Comparison of ENCODE assay signal across 8 cellular contexts in the genomic region with DNA sequence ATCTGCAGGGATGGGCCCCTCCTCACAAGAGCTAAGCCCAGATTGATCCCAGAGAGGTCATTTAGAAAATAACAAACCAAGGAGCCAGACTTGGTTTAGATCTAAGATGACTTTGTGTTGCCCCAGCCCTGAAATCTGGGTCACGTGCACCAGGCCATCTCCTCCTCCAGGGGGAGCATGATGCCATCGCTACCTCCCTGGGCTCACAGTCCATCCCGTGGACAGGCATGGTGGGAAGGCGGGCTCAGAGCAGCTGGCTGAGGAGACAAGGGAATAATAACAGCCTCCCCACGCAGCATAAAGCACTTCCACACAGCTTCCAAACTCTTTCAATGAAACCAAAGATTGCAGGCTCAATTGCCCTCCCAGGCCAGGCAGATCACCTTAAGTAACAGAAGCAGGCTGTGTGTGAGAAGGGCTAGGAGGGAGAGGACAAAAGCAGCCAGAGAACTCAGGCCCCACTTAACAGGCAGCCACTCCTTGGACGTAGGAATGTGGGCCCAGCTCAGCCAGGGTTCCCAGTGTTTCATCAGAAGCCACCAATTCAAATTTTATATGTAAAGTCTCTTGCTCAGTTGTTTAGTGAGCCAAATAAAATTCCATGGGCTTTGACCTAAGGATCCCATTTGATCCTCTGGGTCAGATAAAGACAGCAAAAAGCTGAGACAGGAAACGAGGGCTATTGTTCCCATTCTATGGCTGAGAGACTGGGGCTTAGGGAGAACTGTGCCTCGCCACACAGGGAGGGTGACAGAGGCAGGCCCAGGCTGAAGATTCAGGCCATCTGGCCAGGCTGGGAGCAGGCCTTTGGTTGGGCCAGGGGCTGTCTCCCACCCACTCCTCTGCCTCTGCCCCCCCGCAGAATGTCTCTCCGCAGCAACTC.
DNase-seq lines count a peak whose midpoint lies in the region; ATAC-seq and TF ChIP-seq lines count a peak whose summit lies in the region.

No MANE protein-coding gene starts in this region.

- no peaks in the 10 kb centered on the region for H3K27me3 ChIP-seq in brain microvascular endothelial cell (replicated peaks)
- no peaks in the 10 kb centered on the region for H3K27me3 ChIP-seq in kidney epithelial cell (ENCODE audit: control insufficient read depth, insufficient read depth, low read length)
- no peaks in the 10 kb centered on the region for H3K27me3 ChIP-seq in tibial nerve

- no peak for TF ChIP-seq POLR2A in tibial nerve (IDR thresholded peaks at IDR 0.05)

- H3K27ac ChIP-seq in brain microvascular endothelial cell: no peak overlapping the region
- H3K27ac ChIP-seq in tibial nerve: peak overlapping the region in 2 of 4 donors; percentile 50 to 55

- H3K4me1 ChIP-seq in tibial nerve: peaks cover 0 to 27% (median 5%) of the 10 kb centered on the region in 4 donors

- H3K36me3 Mint-ChIP-seq in natural killer cell: no peaks in the 10 kb centered on the region
- no peaks in the 10 kb centered on the region for H3K36me3 Mint-ChIP-seq in natural killer cell treated with Interleukin-12 subunit alpha and Interleukin-12 subunit beta and Interleukin-15 and Interleukin-18, amount 100 ng/mL, for 72 hours

- H3K4me1 Mint-ChIP-seq in natural killer cell: peaks cover 0 to 10% of the 10 kb centered on the region in 2 donors
- H3K4me1 Mint-ChIP-seq in natural killer cell treated with Interleukin-12 subunit alpha and Interleukin-12 subunit beta and Interleukin-15 and Interleukin-18, amount 100 ng/mL, for 72 hours (ENCODE audit: low read depth in 2 of 2): no peaks in the 10 kb centered on the region

- no peaks in the 10 kb centered on the region for H3K9me3 Mint-ChIP-seq in natural killer cell
- H3K9me3 Mint-ChIP-seq in natural killer cell treated with Interleukin-12 subunit alpha and Interleukin-12 subunit beta and Interleukin-15 and Interleukin-18, amount 100 ng/mL, for 72 hours: no peaks in the 10 kb centered on the region

- TF ChIP-seq CTCF in natural killer cell (IDR thresholded peaks at IDR 0.05) (peak; percentile 37), brain microvascular endothelial cell (IDR thresholded peaks at IDR 0.05; ENCODE audit: low read depth, low read length, missing control alignments) (peak; percentile 81), kidney epithelial cell (IDR thresholded peaks at IDR 0.05; ENCODE audit: insufficient read depth, low read length, poor library complexity, severe bottlenecking) (peak; percentile 74), tibial nerve (IDR thresholded peaks at IDR 0.05) (peak in 4 of 5 experiments; percentile 20 to 49 (median 38))

- WGBS in tibial nerve, 2 donors: 40 to 51% methylated on average over 10 of the region's 10 CpGs

- H3K4me3 Mint-ChIP-seq in natural killer cell: no peak overlapping the region
- no peak overlapping the region for H3K4me3 Mint-ChIP-seq in natural killer cell treated with Interleukin-12 subunit alpha and Interleukin-12 subunit beta and Interleukin-15 and Interleukin-18, amount 100 ng/mL, for 72 hours

- DNase-seq in natural killer cell: no peak
- DNase-seq in natural killer cell treated with Interleukin-12 subunit alpha and Interleukin-12 subunit beta and Interleukin-15 and Interleukin-18, amount 100 ng/mL, for 72 hours (ENCODE audit: low spot score): no peak
- DNase-seq in NAMALWA (ENCODE audit: low spot score): peak; percentile 58
- DNase-seq in brain microvascular endothelial cell: peak; percentile 43
- DNase-seq in kidney epithelial cell (ENCODE audit: low read depth): no peak
- peak in 1 of 2 donors; percentile 39 for DNase-seq in tibial nerve (ENCODE audit: low spot score in 2 of 2)

- H3K9me3 ChIP-seq in tibial nerve: no peaks in the 10 kb centered on the region

- TF ChIP-seq EP300 in tibial nerve (IDR thresholded peaks at IDR 0.05): no peak

- H3K27me3 Mint-ChIP-seq in natural killer cell (ENCODE audit: low read depth in 2 of 2): no peaks in the 10 kb centered on the region
- H3K27me3 Mint-ChIP-seq in natural killer cell treated with Interleukin-12 subunit alpha and Interleukin-12 subunit beta and Interleukin-15 and Interleukin-18, amount 100 ng/mL, for 72 hours: no peaks in the 10 kb centered on the region

- ATAC-seq in natural killer cell: peak in 1 of 3 donors; percentile 56
- no peak for ATAC-seq in natural killer cell treated with Interleukin-12 subunit alpha and Interleukin-12 subunit beta and Interleukin-15 and Interleukin-18, amount 100 ng/mL, for 72 hours
- ATAC-seq in HG02642 (IDR thresholded peaks at IDR 0.05; ENCODE audit: poor library complexity, unreplicated experiment): no peak
- no peak for ATAC-seq in HG02571 (IDR thresholded peaks at IDR 0.05; ENCODE audit: unreplicated experiment)

- peaks cover 3% of the 10 kb centered on the region for H3K36me3 ChIP-seq in brain microvascular endothelial cell (replicated peaks)
- H3K36me3 ChIP-seq in kidney epithelial cell (ENCODE audit: control insufficient read depth, insufficient read depth, low read length): no peaks in the 10 kb centered on the region
- H3K36me3 ChIP-seq in tibial nerve: no peaks in the 10 kb centered on the region

- H3K4me3 ChIP-seq in brain microvascular endothelial cell (ENCODE audit: low read depth, low read length): no peak overlapping the region
- H3K4me3 ChIP-seq in kidney epithelial cell (ENCODE audit: low read depth, low read length): no peak overlapping the region
- no peak overlapping the region for H3K4me3 ChIP-seq in tibial nerve

- H3K27ac Mint-ChIP-seq in natural killer cell: no peak overlapping the region
- H3K27ac Mint-ChIP-seq in natural killer cell treated with Interleukin-12 subunit alpha and Interleukin-12 subunit beta and Interleukin-15 and Interleukin-18, amount 100 ng/mL, for 72 hours: no peak overlapping the region

- in situ Hi-C loops in brain microvascular endothelial cell (cut with HindIII; ENCODE audit: low pct_ligation_motif_present, low sequenced_read_pairs): loop anchor here (25.0 kb wide), 1 partner anchor 240 kb away; no protein-coding TSS in a partner anchor

- intact Hi-C loops in natural killer cell (cut with micrococcal nuclease): no loop called here

Comparison
In these comparisons a context has a peak if more than half of its experiments do, and no peak if none do; other contexts are left out.
1. DNase-seq: peak in NAMALWA (single experiment) and brain microvascular endothelial cell (single experiment); none in natural killer cell (single experiment), natural killer cell treated with Interleukin-12 subunit alpha and Interleukin-12 subunit beta and Interleukin-15 and Interleukin-18, amount 100 ng/mL, for 72 hours (single experiment) and kidney epithelial cell (single experiment).
2. Peak in every context shown above with its lines, with median percentiles within 50 percentile points of each other: CTCF ChIP-seq.